Comparison of ENCODE assay signal across 21 cellular contexts in genomic region chr11:123799438-123799837, GRCh38. TPM values are rescaled to one million over a fixed set of nuclear protein-coding genes. Genes with fewer than 3 reads are reported as not detected.
DNase-seq lines count a peak whose midpoint lies in the region; TF ChIP-seq lines count a peak whose summit lies in the region.
"Had no signal": no experiment of that assay in that cellular context is flagged by ENCODE, and none has a peak within 500 bp of the region (broad histone marks: within the 10 kb centered on the region; RNA-seq: fewer than 3 reads in every experiment).

No MANE protein-coding gene starts in this region.

- H3K27ac Mint-ChIP-seq in mesothelial cell of epicardium = no peak overlapping the region
- H3K27ac Mint-ChIP-seq: CD4-positive, alpha-beta memory T cell had no signal

- DNase-seq in Ammon's horn (ENCODE audit: low spot score) (peak; percentile 3), NCI-H1694 (lab: John Stamatoyannopoulos, UW) (peak; percentile 83), NCI-H82 (lab: John Stamatoyannopoulos, UW) (peak; percentile 93), myocyte (ENCODE audit: low read depth) (peak; percentile 95), CD1c-positive myeloid dendritic cell (ENCODE audit: extremely low spot score) (no peak), mesothelial cell of epicardium (ENCODE audit: low spot score in 2 of 2, unreplicated experiment in 2 of 2) (no peak), iPS-NIHi11 (ENCODE audit: low spot score) (no peak)
- no peak for DNase-seq in stimulated activated CD4-positive, alpha-beta T cell treated with anti-CD3 and anti-CD28 coated beads, Interleukin-2, amount 100 ng/mL, for 48 hours
- DNase-seq: CD4-positive, alpha-beta memory T cell; GF-D8; GOT3; KG1; MG63; NCI-H1092 treated with DMSO at 0.1 percent for 48 hours; NCI-H1930; NCI-H226; NCI-H774; SW 1271 had no signal

- H3K9me3 Mint-ChIP-seq in mesothelial cell of epicardium = peaks cover 5% of the 10 kb centered on the region

- no peaks in the 10 kb centered on the region for H3K27me3 Mint-ChIP-seq in mesothelial cell of epicardium (ENCODE audit: low read depth)

- H3K4me1 Mint-ChIP-seq in mesothelial cell of epicardium = peaks cover 18% of the 10 kb centered on the region
- H3K4me1 Mint-ChIP-seq: CD4-positive, alpha-beta memory T cell had no signal

- no peak overlapping the region for H3K4me3 Mint-ChIP-seq in mesothelial cell of epicardium
- H3K4me3 Mint-ChIP-seq: CD4-positive, alpha-beta memory T cell had no signal

- no peaks in the 10 kb centered on the region for H3K36me3 Mint-ChIP-seq in mesothelial cell of epicardium
- H3K36me3 Mint-ChIP-seq: CD4-positive, alpha-beta memory T cell had no signal

- no peak for TF ChIP-seq CTCF in mesothelial cell of epicardium (IDR thresholded peaks at IDR 0.05; ENCODE audit: unreplicated experiment)

RNA-seq across cellular contexts. Expression of gene OR6M1, which starts 6.7 kb away (rescaled TPM):
- not detected in 2 replicates for total RNA-seq in myocyte
- polyA plus RNA-seq in myocyte (2012) = not detected
- total RNA-seq in mesothelial cell of epicardium = not detected in 3 replicates
- total RNA-seq: CD4-positive, alpha-beta memory T cell; OCI-LY7; RPMI7951 had no signal
- polyA plus RNA-seq: A549; CD4-positive, alpha-beta memory T cell had no signal

RNA-seq across cellular contexts. Expression of gene OR6X1, which starts 45.1 kb away (rescaled TPM):
- not detected in 2 replicates for total RNA-seq in myocyte
- not detected for polyA plus RNA-seq in myocyte (2012)
- not detected in 3 replicates for total RNA-seq in mesothelial cell of epicardium
- total RNA-seq: CD4-positive, alpha-beta memory T cell; OCI-LY7; RPMI7951 had no signal
- polyA plus RNA-seq: A549; CD4-positive, alpha-beta memory T cell had no signal

RNA-seq across cellular contexts. Expression of gene ZNF202, which starts 58.0 kb away (rescaled TPM):
- total RNA-seq in myocyte (7.0 and 10.1 TPM in 2 replicates), mesothelial cell of epicardium (19.4 to 23.4 TPM (median 23.3 TPM) in 3 replicates)
- 8.0 TPM for polyA plus RNA-seq in myocyte (2012)

Comparison
In these comparisons a context has a peak if more than half of its experiments do, and no peak if none do; other contexts are left out.
1. DNase-seq: peak in Ammon's horn (single experiment), NCI-H1694 (single experiment), NCI-H82 (single experiment) and myocyte (single experiment); none in CD1c-positive myeloid dendritic cell (single experiment), stimulated activated CD4-positive, alpha-beta T cell treated with anti-CD3 and anti-CD28 coated beads, Interleukin-2, amount 100 ng/mL, for 48 hours (0 of 2), mesothelial cell of epicardium (0 of 2) and iPS-NIHi11 (single experiment).